Comparison of ENCODE assay signal across 1 cellular context in the genomic region with DNA sequence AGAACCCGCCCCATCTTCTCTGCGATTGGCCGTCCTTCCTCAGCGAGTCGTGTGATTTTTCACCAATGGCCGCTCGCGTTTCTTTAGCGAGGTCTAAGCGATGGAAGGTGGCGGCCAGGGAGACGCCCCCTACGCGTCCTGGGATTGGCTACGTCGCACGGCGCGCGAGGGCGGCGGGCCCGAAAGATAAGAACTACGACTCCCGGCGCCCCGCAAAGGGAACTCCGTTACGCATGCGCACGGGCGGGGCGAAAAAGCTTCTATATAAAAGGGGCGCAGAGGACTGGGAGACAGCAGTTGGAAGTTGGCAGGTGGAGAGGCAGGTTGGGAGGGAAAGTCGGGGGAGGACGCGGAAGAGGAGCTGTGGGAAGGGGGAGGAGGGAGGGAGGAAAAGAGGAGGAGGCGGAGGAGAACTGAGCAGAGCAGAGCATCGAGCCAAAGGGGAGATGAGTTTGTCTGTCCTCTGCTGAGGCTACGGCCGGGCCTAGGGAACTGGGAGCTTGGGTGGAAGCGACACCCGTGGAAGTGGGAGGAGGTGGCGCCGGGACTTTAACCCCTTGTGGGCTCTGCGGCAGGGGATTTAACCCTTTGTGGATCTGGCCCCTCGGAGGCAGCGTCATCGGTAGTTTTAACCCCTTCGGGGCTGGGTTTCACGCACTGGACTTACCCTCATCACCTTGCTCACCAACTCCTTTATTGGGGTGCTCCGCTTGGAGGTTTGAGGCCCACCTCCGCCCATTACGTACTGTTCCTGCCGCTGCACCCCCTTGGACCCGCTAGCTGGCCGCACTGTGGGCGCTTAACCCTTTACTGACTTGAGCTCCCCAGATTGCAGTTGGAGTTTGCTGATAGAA.
TF ChIP-seq lines count a peak whose summit lies in the region.

A gene with protein sequence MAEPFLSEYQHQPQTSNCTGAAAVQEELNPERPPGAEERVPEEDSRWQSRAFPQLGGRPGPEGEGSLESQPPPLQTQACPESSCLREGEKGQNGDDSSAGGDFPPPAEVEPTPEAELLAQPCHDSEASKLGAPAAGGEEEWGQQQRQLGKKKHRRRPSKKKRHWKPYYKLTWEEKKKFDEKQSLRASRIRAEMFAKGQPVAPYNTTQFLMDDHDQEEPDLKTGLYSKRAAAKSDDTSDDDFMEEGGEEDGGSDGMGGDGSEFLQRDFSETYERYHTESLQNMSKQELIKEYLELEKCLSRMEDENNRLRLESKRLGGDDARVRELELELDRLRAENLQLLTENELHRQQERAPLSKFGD (plus strand): TSS at position 293 of the 854 bp plus-strand sequence. CDS start 716 bp downstream, outside the sequence.

TF ChIP-seq in HepG2, 621 proteins besides CTCF, POLR2A, EP300 and RAD21 (continued from another document and continues in another):
- TF ChIP-seq, protein P1, sequence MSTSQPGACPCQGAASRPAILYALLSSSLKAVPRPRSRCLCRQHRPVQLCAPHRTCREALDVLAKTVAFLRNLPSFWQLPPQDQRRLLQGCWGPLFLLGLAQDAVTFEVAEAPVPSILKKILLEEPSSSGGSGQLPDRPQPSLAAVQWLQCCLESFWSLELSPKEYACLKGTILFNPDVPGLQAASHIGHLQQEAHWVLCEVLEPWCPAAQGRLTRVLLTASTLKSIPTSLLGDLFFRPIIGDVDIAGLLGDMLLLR (CRISPR knock-in tag; IDR thresholded peaks at IDR 0.05), result 0 out of 2 replicates have a peak, but pooled peaks have one; percentile 81
- TF ChIP-seq ZNF709 (CRISPR knock-in tag; IDR thresholded peaks at IDR 0.05) (peak; percentile 86), ZNF333 (CRISPR knock-in tag; IDR thresholded peaks at IDR 0.05; ENCODE audit: borderline replicate concordance) (peak; percentile 40; the same call in 1 of the 2 replicates), ZFP41 (CRISPR knock-in tag; IDR thresholded peaks at IDR 0.05; ENCODE audit: borderline replicate concordance) (no peak), DPF2 (CRISPR knock-in tag; IDR thresholded peaks at IDR 0.05; ENCODE audit: borderline replicate concordance, low read depth) (no peak), EZH2 (conservative IDR thresholded peaks at IDR 0.05; ENCODE audit: low read depth, low read length) (no peak), TAF1 (CRISPR knock-in tag; IDR thresholded peaks at IDR 0.05) (peak; percentile 94), NCOA2 (CRISPR knock-in tag; IDR thresholded peaks at IDR 0.05) (peak; percentile 57), ZNF264 (CRISPR knock-in tag; IDR thresholded peaks at IDR 0.05) (no peak; the same call in 1 of the 2 replicates), ZNF263 (CRISPR knock-in tag; IDR thresholded peaks at IDR 0.05) (peak; percentile 100), ZNF672 (CRISPR knock-in tag; IDR thresholded peaks at IDR 0.05) (peak; percentile 98), SMARCE1 (IDR thresholded peaks at IDR 0.05; ENCODE audit: borderline replicate concordance) (no peak), CBFB (CRISPR knock-in tag; IDR thresholded peaks at IDR 0.05) (peak; percentile 64; the same call in 1 of the 2 replicates), PCBP2 (optimal IDR thresholded peaks at IDR 0.05; ENCODE audit: low read depth, low read length, poor library complexity, severe bottlenecking) (peak; percentile 100), ZNF232 (CRISPR knock-in tag; IDR thresholded peaks at IDR 0.05; ENCODE audit: borderline replicate concordance) (peak; percentile 91; the same call in 1 of the 2 replicates), FOXA1 (IDR thresholded peaks at IDR 0.05) (no peak), FOXA1 (CRISPR knock-in tag; IDR thresholded peaks at IDR 0.05) (no peak)
- TF ChIP-seq, protein P2, sequence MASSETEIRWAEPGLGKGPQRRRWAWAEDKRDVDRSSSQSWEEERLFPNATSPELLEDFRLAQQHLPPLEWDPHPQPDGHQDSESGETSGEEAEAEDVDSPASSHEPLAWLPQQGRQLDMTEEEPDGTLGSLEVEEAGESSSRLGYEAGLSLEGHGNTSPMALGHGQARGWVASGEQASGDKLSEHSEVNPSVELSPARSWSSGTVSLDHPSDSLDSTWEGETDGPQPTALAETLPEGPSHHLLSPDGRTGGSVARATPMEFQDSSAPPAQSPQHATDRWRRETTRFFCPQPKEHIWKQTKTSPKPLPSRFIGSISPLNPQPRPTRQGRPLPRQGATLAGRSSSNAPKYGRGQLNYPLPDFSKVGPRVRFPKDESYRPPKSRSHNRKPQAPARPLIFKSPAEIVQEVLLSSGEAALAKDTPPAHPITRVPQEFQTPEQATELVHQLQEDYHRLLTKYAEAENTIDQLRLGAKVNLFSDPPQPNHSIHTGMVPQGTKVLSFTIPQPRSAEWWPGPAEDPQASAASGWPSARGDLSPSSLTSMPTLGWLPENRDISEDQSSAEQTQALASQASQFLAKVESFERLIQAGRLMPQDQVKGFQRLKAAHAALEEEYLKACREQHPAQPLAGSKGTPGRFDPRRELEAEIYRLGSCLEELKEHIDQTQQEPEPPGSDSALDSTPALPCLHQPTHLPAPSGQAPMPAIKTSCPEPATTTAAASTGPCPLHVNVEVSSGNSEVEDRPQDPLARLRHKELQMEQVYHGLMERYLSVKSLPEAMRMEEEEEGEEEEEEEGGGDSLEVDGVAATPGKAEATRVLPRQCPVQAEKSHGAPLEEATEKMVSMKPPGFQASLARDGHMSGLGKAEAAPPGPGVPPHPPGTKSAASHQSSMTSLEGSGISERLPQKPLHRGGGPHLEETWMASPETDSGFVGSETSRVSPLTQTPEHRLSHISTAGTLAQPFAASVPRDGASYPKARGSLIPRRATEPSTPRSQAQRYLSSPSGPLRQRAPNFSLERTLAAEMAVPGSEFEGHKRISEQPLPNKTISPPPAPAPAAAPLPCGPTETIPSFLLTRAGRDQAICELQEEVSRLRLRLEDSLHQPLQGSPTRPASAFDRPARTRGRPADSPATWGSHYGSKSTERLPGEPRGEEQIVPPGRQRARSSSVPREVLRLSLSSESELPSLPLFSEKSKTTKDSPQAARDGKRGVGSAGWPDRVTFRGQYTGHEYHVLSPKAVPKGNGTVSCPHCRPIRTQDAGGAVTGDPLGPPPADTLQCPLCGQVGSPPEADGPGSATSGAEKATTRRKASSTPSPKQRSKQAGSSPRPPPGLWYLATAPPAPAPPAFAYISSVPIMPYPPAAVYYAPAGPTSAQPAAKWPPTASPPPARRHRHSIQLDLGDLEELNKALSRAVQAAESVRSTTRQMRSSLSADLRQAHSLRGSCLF (CRISPR knock-in tag; IDR thresholded peaks at IDR 0.05; ENCODE audit: borderline replicate concordance), result no peak
- TF ChIP-seq, protein P3, sequence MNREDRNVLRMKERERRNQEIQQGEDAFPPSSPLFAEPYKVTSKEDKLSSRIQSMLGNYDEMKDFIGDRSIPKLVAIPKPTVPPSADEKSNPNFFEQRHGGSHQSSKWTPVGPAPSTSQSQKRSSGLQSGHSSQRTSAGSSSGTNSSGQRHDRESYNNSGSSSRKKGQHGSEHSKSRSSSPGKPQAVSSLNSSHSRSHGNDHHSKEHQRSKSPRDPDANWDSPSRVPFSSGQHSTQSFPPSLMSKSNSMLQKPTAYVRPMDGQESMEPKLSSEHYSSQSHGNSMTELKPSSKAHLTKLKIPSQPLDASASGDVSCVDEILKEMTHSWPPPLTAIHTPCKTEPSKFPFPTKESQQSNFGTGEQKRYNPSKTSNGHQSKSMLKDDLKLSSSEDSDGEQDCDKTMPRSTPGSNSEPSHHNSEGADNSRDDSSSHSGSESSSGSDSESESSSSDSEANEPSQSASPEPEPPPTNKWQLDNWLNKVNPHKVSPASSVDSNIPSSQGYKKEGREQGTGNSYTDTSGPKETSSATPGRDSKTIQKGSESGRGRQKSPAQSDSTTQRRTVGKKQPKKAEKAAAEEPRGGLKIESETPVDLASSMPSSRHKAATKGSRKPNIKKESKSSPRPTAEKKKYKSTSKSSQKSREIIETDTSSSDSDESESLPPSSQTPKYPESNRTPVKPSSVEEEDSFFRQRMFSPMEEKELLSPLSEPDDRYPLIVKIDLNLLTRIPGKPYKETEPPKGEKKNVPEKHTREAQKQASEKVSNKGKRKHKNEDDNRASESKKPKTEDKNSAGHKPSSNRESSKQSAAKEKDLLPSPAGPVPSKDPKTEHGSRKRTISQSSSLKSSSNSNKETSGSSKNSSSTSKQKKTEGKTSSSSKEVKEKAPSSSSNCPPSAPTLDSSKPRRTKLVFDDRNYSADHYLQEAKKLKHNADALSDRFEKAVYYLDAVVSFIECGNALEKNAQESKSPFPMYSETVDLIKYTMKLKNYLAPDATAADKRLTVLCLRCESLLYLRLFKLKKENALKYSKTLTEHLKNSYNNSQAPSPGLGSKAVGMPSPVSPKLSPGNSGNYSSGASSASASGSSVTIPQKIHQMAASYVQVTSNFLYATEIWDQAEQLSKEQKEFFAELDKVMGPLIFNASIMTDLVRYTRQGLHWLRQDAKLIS (CRISPR knock-in tag; IDR thresholded peaks at IDR 0.05), result peak; percentile 91
- TF ChIP-seq, protein P4, sequence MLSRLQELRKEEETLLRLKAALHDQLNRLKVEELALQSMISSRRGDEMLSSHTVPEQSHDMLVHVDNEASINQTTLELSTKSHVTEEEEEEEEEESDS (CRISPR knock-in tag; IDR thresholded peaks at IDR 0.05; ENCODE audit: borderline replicate concordance), result peak; percentile 74
- TF ChIP-seq, protein P5, sequence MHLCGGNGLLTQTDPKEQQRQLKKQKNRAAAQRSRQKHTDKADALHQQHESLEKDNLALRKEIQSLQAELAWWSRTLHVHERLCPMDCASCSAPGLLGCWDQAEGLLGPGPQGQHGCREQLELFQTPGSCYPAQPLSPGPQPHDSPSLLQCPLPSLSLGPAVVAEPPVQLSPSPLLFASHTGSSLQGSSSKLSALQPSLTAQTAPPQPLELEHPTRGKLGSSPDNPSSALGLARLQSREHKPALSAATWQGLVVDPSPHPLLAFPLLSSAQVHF (CRISPR knock-in tag; IDR thresholded peaks at IDR 0.05), result peak; percentile 41; the same call in 1 of the 2 replicates
- TF ChIP-seq, protein P6, sequence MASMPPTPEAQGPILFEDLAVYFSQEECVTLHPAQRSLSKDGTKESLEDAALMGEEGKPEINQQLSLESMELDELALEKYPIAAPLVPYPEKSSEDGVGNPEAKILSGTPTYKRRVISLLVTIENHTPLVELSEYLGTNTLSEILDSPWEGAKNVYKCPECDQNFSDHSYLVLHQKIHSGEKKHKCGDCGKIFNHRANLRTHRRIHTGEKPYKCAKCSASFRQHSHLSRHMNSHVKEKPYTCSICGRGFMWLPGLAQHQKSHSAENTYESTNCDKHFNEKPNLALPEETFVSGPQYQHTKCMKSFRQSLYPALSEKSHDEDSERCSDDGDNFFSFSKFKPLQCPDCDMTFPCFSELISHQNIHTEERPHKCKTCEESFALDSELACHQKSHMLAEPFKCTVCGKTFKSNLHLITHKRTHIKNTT (CRISPR knock-in tag; IDR thresholded peaks at IDR 0.05), result no peak
- TF ChIP-seq, protein P7, sequence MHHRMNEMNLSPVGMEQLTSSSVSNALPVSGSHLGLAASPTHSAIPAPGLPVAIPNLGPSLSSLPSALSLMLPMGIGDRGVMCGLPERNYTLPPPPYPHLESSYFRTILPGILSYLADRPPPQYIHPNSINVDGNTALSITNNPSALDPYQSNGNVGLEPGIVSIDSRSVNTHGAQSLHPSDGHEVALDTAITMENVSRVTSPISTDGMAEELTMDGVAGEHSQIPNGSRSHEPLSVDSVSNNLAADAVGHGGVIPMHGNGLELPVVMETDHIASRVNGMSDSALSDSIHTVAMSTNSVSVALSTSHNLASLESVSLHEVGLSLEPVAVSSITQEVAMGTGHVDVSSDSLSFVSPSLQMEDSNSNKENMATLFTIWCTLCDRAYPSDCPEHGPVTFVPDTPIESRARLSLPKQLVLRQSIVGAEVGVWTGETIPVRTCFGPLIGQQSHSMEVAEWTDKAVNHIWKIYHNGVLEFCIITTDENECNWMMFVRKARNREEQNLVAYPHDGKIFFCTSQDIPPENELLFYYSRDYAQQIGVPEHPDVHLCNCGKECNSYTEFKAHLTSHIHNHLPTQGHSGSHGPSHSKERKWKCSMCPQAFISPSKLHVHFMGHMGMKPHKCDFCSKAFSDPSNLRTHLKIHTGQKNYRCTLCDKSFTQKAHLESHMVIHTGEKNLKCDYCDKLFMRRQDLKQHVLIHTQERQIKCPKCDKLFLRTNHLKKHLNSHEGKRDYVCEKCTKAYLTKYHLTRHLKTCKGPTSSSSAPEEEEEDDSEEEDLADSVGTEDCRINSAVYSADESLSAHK (CRISPR knock-in tag; IDR thresholded peaks at IDR 0.05; ENCODE audit: borderline replicate concordance), result no peak
- TF ChIP-seq, protein P8, sequence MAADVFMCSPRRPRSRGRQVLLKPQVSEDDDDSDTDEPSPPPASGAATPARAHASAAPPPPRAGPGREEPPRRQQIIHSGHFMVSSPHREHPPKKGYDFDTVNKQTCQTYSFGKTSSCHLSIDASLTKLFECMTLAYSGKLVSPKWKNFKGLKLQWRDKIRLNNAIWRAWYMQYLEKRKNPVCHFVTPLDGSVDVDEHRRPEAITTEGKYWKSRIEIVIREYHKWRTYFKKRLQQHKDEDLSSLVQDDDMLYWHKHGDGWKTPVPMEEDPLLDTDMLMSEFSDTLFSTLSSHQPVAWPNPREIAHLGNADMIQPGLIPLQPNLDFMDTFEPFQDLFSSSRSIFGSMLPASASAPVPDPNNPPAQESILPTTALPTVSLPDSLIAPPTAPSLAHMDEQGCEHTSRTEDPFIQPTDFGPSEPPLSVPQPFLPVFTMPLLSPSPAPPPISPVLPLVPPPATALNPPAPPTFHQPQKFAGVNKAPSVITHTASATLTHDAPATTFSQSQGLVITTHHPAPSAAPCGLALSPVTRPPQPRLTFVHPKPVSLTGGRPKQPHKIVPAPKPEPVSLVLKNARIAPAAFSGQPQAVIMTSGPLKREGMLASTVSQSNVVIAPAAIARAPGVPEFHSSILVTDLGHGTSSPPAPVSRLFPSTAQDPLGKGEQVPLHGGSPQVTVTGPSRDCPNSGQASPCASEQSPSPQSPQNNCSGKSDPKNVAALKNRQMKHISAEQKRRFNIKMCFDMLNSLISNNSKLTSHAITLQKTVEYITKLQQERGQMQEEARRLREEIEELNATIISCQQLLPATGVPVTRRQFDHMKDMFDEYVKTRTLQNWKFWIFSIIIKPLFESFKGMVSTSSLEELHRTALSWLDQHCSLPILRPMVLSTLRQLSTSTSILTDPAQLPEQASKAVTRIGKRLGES (CRISPR knock-in tag; IDR thresholded peaks at IDR 0.05; ENCODE audit: borderline replicate concordance), result no peak
- TF ChIP-seq, protein P9, sequence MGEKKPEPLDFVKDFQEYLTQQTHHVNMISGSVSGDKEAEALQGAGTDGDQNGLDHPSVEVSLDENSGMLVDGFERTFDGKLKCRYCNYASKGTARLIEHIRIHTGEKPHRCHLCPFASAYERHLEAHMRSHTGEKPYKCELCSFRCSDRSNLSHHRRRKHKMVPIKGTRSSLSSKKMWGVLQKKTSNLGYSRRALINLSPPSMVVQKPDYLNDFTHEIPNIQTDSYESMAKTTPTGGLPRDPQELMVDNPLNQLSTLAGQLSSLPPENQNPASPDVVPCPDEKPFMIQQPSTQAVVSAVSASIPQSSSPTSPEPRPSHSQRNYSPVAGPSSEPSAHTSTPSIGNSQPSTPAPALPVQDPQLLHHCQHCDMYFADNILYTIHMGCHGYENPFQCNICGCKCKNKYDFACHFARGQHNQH (CRISPR knock-in tag; IDR thresholded peaks at IDR 0.05), result peak; percentile 83; the same call in 1 of the 2 replicates
